Comparison of ENCODE assay signal across 21 cellular contexts in genomic region chr9:13244190-13244589, GRCh38. TPM values are rescaled to one million over a fixed set of nuclear protein-coding genes. Genes with fewer than 3 reads are reported as not detected.
A peak's percentile ranks its signal among the peaks of the same experiment; 100 is the strongest.
DNase-seq lines count a peak whose midpoint lies in the region; ATAC-seq lines count a peak whose summit lies in the region.
"Had no signal": no experiment of that assay in that cellular context is flagged by ENCODE, and none has a peak within 500 bp of the region (broad histone marks: within the 10 kb centered on the region; RNA-seq: fewer than 3 reads in every experiment).

No MANE protein-coding gene starts in this region.

- no peak overlapping the region for H3K4me3 ChIP-seq in mesendoderm (ENCODE audit: low read length)

- ATAC-seq in GM21576 (IDR thresholded peaks at IDR 0.05; ENCODE audit: unreplicated experiment): no peak
- no peak for ATAC-seq in GM18502 (IDR thresholded peaks at IDR 0.05; ENCODE audit: poor library complexity, unreplicated experiment)
- ATAC-seq: Panc1 had no signal

- H4K5ac ChIP-seq in mesendoderm (ENCODE audit: low read length): no peak overlapping the region

- H3K4ac ChIP-seq in mesendoderm (ENCODE audit: low read depth, low read length): no peak overlapping the region

- H3K36me3 ChIP-seq in mesendoderm (ENCODE audit: control insufficient read depth, insufficient read depth, low read length): no peaks in the 10 kb centered on the region

- no peak overlapping the region for H3K56ac ChIP-seq in mesendoderm (ENCODE audit: low read length)

- WGBS in mesendoderm (ENCODE audit: extremely low coverage, insufficient coverage, low lambda C conversion rate): no CpG with 5 or more reads among the region's 3 CpGs

- no peaks in the 10 kb centered on the region for H3K27me3 ChIP-seq in mesendoderm (ENCODE audit: insufficient read depth, low read length, poor library complexity)

- H2BK120ac ChIP-seq in mesendoderm (ENCODE audit: low read depth, low read length): no peak overlapping the region

- DNase-seq in COR-L47 (lab: John Stamatoyannopoulos, UW) (peak; percentile 39), NCI-H146 (lab: John Stamatoyannopoulos, UW) (peak; percentile 98), NCI-H748 treated with DMSO at 0.1 percent for 48 hours (lab: John Stamatoyannopoulos, UW) (peak; percentile 90), mesendoderm (peak; percentile 25), cerebellar nuclear complex (lab: John Stamatoyannopoulos, UW) (no peak)
- DNase-seq: 8988T; AML-193; CD8-positive, alpha-beta memory T cell; DMS53; GDM1; Kasumi-1; NCI-H1092; NCI-H187; NCI-H345; NCI-H524 treated with DMSO at 0.1 percent for 48 hours; SIG-M5; SK-N-SH had no signal

- H3K4me1 ChIP-seq in mesendoderm (ENCODE audit: control insufficient read depth, low read depth, low read length): no peaks in the 10 kb centered on the region

- H3K4me2 ChIP-seq in mesendoderm (ENCODE audit: low read length): no peak overlapping the region
- H3K4me2 ChIP-seq: SK-N-SH had no signal

- no peaks in the 10 kb centered on the region for H3K79me1 ChIP-seq in mesendoderm (ENCODE audit: low read length)

- no peak overlapping the region for H3K9ac ChIP-seq in mesendoderm (ENCODE audit: low read length)
- H3K9ac ChIP-seq: SK-N-SH had no signal

- H2AK5ac ChIP-seq in mesendoderm (ENCODE audit: low read length): no peak overlapping the region

- no peak overlapping the region for H2BK5ac ChIP-seq in mesendoderm (ENCODE audit: low read length)

- no peak overlapping the region for H3K18ac ChIP-seq in mesendoderm (ENCODE audit: low read length)

- H2BK15ac ChIP-seq in mesendoderm (replicated peaks; ENCODE audit: low read depth): no peak overlapping the region

- no peak overlapping the region for H3K27ac ChIP-seq in mesendoderm (ENCODE audit: low read depth, low read length)
- H3K27ac ChIP-seq: C4-2B had no signal

- H3K23ac ChIP-seq in mesendoderm (ENCODE audit: low read length): no peak overlapping the region

- no peaks in the 10 kb centered on the region for H3K79me2 ChIP-seq in mesendoderm (ENCODE audit: control insufficient read depth, insufficient read depth, low read length)

- H4K8ac ChIP-seq in mesendoderm (ENCODE audit: low read depth, low read length): no peak overlapping the region

RNA-seq across cellular contexts. Expression of gene MPDZ, which starts 35.3 kb away (rescaled TPM):
- polyA plus RNA-seq in mesendoderm (2013, experiment 1 of 2): 15.9 TPM
- 15.4 TPM for polyA plus RNA-seq in mesendoderm (2013, experiment 2 of 2)
- polyA plus RNA-seq: CD8-positive, alpha-beta memory T cell had no signal

Comparison
In these comparisons a context has a peak if more than half of its experiments do, and no peak if none do; other contexts are left out.
1. DNase-seq: peak in COR-L47 (single experiment), NCI-H146 (single experiment), NCI-H748 treated with DMSO at 0.1 percent for 48 hours (single experiment) and mesendoderm (single experiment); none in cerebellar nuclear complex (0 of 2).